Comparison of ENCODE assay signal across 20 cellular contexts in the genomic region with DNA sequence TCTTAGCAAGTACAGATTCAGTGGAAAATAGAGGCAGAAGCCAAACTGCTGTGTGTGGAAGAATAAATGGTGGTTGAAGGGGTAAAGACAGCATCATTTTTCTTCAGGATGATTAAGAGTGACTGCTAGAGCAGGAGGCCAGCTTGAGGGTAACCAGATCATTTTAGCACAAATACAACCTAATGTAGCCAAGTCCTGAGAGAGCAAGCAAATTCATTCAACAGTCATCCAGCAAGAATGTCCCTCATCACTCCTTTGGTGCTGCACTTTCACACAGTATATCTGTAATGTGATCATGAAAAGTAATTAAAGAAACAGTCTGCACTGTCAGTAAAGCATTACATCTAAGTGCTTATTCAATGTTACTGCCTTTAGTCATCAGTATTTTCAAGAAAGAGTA. TPM values are rescaled to one million over a fixed set of nuclear protein-coding genes. Genes with fewer than 3 reads are reported as not detected.
DNase-seq lines count a peak whose midpoint lies in the region; FAIRE-seq and TF ChIP-seq lines count a peak whose summit lies in the region.
"Had no signal": no experiment of that assay in that cellular context is flagged by ENCODE, and none has a peak within 500 bp of the region (broad histone marks: within the 10 kb centered on the region; RNA-seq: fewer than 3 reads in every experiment).

No MANE protein-coding gene starts in this region.

- TF ChIP-seq CTCF in endodermal cell (conservative IDR thresholded peaks at IDR 0.05): no peak

- H3K4me3 Mint-ChIP-seq in endodermal cell: no peak overlapping the region
- H3K4me3 Mint-ChIP-seq in activated T-cell treated with anti-CD3 and anti-CD28 coated beads, Interleukin-2, amount 50 U/mL, for 24 hours: no peak overlapping the region
- H3K4me3 Mint-ChIP-seq: activated T-helper 1 cell treated with anti-CD3 and anti-CD28 coated beads, Interleukin-12 subunit alpha, Interleukin-12 subunit beta, Interleukin-2, Interleukin-4 antibody, amounts not matched to agents 30 ng/mL and 10 ng/mL and 1 ng/mL, durations not matched to agents 14 hours and 24 hours and 36 hours; IgD-negative memory B cell; neural progenitor cell had no signal

- H3K4me1 Mint-ChIP-seq in endodermal cell: no peaks in the 10 kb centered on the region
- no peaks in the 10 kb centered on the region for H3K4me1 Mint-ChIP-seq in activated T-cell treated with anti-CD3 and anti-CD28 coated beads, Interleukin-2, amount 50 U/mL, for 24 hours (ENCODE audit: low read depth)
- H3K4me1 Mint-ChIP-seq: IgD-negative memory B cell, neural progenitor cell had no signal

- H3K36me3 Mint-ChIP-seq in endodermal cell (ENCODE audit: low read depth): no peaks in the 10 kb centered on the region
- H3K36me3 Mint-ChIP-seq in activated T-cell treated with anti-CD3 and anti-CD28 coated beads, Interleukin-2, amount 50 U/mL, for 24 hours (ENCODE audit: low read depth): no peaks in the 10 kb centered on the region
- H3K36me3 Mint-ChIP-seq: IgD-negative memory B cell, neural progenitor cell had no signal

- H3K36me3 ChIP-seq in endodermal cell (ENCODE audit: control insufficient read depth, insufficient read depth, low read length) (no peaks in the 10 kb centered on the region), mesodermal cell (ENCODE audit: control insufficient read depth, insufficient read depth, low read length) (no peaks in the 10 kb centered on the region)
- H3K36me3 ChIP-seq: neural progenitor cell, right atrium auricular region had no signal

- H3K4me1 ChIP-seq in endodermal cell (ENCODE audit: control insufficient read depth, insufficient read depth, low read length) (no peaks in the 10 kb centered on the region), mesodermal cell (ENCODE audit: control insufficient read depth, insufficient read depth, low read length, poor library complexity, severe bottlenecking) (no peaks in the 10 kb centered on the region)
- H3K4me1 ChIP-seq: neural progenitor cell, right atrium auricular region had no signal

- H3K4me3 ChIP-seq in endodermal cell (ENCODE audit: low read length) (no peak overlapping the region), mesodermal cell (ENCODE audit: extremely low read depth, insufficient read depth, low read length, poor library complexity, severe bottlenecking) (no peak overlapping the region)
- H3K4me3 ChIP-seq: neural progenitor cell, right atrium auricular region had no signal

- no peak overlapping the region for H3K27ac ChIP-seq in endodermal cell (ENCODE audit: low read depth, low read length)
- H3K27ac ChIP-seq in mesodermal cell (ENCODE audit: low read depth, low read length, severe bottlenecking): peak overlapping the region; percentile 18
- H3K27ac ChIP-seq: neural progenitor cell, right atrium auricular region had no signal

- peak; percentile 90 for FAIRE-seq in RCC 7860 (lab: Jason Lieb, UNC)
- FAIRE-seq: GM12892, islet of Langerhans had no signal

- no peaks in the 10 kb centered on the region for H3K9me3 Mint-ChIP-seq in endodermal cell
- H3K9me3 Mint-ChIP-seq in activated T-cell treated with anti-CD3 and anti-CD28 coated beads, Interleukin-2, amount 50 U/mL, for 24 hours: peaks cover 6% of the 10 kb centered on the region
- H3K9me3 Mint-ChIP-seq: activated T-helper 1 cell treated with anti-CD3 and anti-CD28 coated beads, Interleukin-12 subunit alpha, Interleukin-12 subunit beta, Interleukin-2, Interleukin-4 antibody, amounts not matched to agents 30 ng/mL and 10 ng/mL and 1 ng/mL, durations not matched to agents 14 hours and 24 hours and 36 hours; neural progenitor cell had no signal

- H3K27me3 Mint-ChIP-seq in endodermal cell (ENCODE audit: insufficient read depth): no peaks in the 10 kb centered on the region
- H3K27me3 Mint-ChIP-seq in activated T-cell treated with anti-CD3 and anti-CD28 coated beads, Interleukin-2, amount 50 U/mL, for 24 hours: no peaks in the 10 kb centered on the region
- H3K27me3 Mint-ChIP-seq: IgD-negative memory B cell had no signal

- H3K9ac ChIP-seq in endodermal cell (ENCODE audit: extremely low read depth, low read length, poor library complexity, severe bottlenecking): no peak overlapping the region
- H3K9ac ChIP-seq: neural progenitor cell had no signal

- no peaks in the 10 kb centered on the region for H3K27me3 ChIP-seq in endodermal cell (ENCODE audit: control insufficient read depth, insufficient read depth, low read length, poor library complexity, severe bottlenecking)
- H3K27me3 ChIP-seq: neural progenitor cell, right atrium auricular region had no signal

- H3K9me3 ChIP-seq in endodermal cell (ENCODE audit: control insufficient read depth, low read length) (no peaks in the 10 kb centered on the region), mesodermal cell (ENCODE audit: control insufficient read depth, low read length) (no peaks in the 10 kb centered on the region)
- H3K9me3 ChIP-seq: right atrium auricular region had no signal

- peak overlapping the region; percentile 58 for H3K27ac Mint-ChIP-seq in endodermal cell
- no peak overlapping the region for H3K27ac Mint-ChIP-seq in activated T-cell treated with anti-CD3 and anti-CD28 coated beads, Interleukin-2, amount 50 U/mL, for 24 hours
- H3K27ac Mint-ChIP-seq: activated T-helper 1 cell treated with anti-CD3 and anti-CD28 coated beads, Interleukin-12 subunit alpha, Interleukin-12 subunit beta, Interleukin-2, Interleukin-4 antibody, amounts not matched to agents 30 ng/mL and 10 ng/mL and 1 ng/mL, durations not matched to agents 14 hours and 24 hours and 36 hours; IgD-negative memory B cell; neural progenitor cell had no signal

- peak; percentile 29 for DNase-seq in ELR (ENCODE audit: low read depth)
- peak; percentile 83 for DNase-seq in RCC 7860 (ENCODE audit: low spot score)
- DNase-seq in endodermal cell: no peak
- no peak for DNase-seq in DMS53 (lab: John Stamatoyannopoulos, UW)
- no peak for DNase-seq in NCI-H345 treated with DMSO at 0.1 percent for 48 hours (lab: John Stamatoyannopoulos, UW; ENCODE audit: unreplicated experiment)
- DNase-seq in activated T-cell treated with anti-CD3 and anti-CD28 coated beads, Interleukin-2, amount 50 U/mL, for 24 hours: no peak
- DNase-seq in DMS153 treated with DMSO at 0.1 percent for 48 hours (lab: John Stamatoyannopoulos, UW; ENCODE audit: unreplicated experiment): no peak
- DNase-seq: midbrain; NCI-H774; stimulated activated CD4-positive, alpha-beta T cell treated with anti-CD3 and anti-CD28 coated beads, Interleukin-1b, Interleukin-23, amount 100 ng/mL, for 48 hours had no signal

RNA-seq across cellular contexts. Expression of a gene that starts 44.8 kb away (rescaled TPM):
- 1 to 10 TPM in 1 of 2 donors, under 1 TPM in 1; 0.29 to 1.5 TPM for total RNA-seq in endodermal cell
- 1.6 TPM for polyA plus RNA-seq in endodermal cell (2013, experiment 1 of 2)
- 0.95 TPM for polyA plus RNA-seq in endodermal cell (2013, experiment 2 of 2)
- polyA plus RNA-seq in mesodermal cell (2013, experiment 1 of 2): 3.0 TPM
- 3.9 TPM for polyA plus RNA-seq in mesodermal cell (2013, experiment 2 of 2)
- total RNA-seq: activated T-helper 1 cell treated with anti-CD3 and anti-CD28 coated beads, Interleukin-12 subunit alpha, Interleukin-12 subunit beta, Interleukin-2, Interleukin-4 antibody, amounts not matched to agents 30 ng/mL and 10 ng/mL and 1 ng/mL, durations not matched to agents 14 hours and 24 hours and 36 hours; chondrocyte; right atrium auricular region; RPMI7951; subcutaneous adipose tissue had no signal
- polyA plus RNA-seq: IgD-negative memory B cell had no signal

Comparison
In these comparisons a context has a peak if more than half of its experiments do, and no peak if none do; other contexts are left out.
1. DNase-seq: peak in ELR (single experiment) and RCC 7860 (single experiment); none in endodermal cell (single experiment), DMS53 (single experiment), NCI-H345 treated with DMSO at 0.1 percent for 48 hours (single experiment), activated T-cell treated with anti-CD3 and anti-CD28 coated beads, Interleukin-2, amount 50 U/mL, for 24 hours (single experiment) and DMS153 treated with DMSO at 0.1 percent for 48 hours (single experiment).